1 cellular context compared by ENCODE assay signal in genomic region chr7:142485617-142486226, GRCh38.
TF ChIP-seq lines count a peak whose summit lies in the region.

No MANE protein-coding gene starts in this region.

TF ChIP-seq in H1, 55 proteins besides CTCF, POLR2A, EP300 and RAD21 (continued from another document):
- TF ChIP-seq CHD7 (IDR thresholded peaks at IDR 0.05; ENCODE audit: insufficient replicate concordance, low read length), result no peak
- no peak for TF ChIP-seq SP1 (IDR thresholded peaks at IDR 0.05; ENCODE audit: low read depth, low read length)
- TF ChIP-seq ASH2L (IDR thresholded peaks at IDR 0.05; ENCODE audit: low read length), result no peak
- TF ChIP-seq CTBP2 (IDR thresholded peaks at IDR 0.05; ENCODE audit: borderline replicate concordance, insufficient read depth, insufficient read length, low read length), result no peak
- TF ChIP-seq CBX8 (IDR thresholded peaks at IDR 0.05; ENCODE audit: borderline replicate concordance, low read depth, low read length), result no peak
- no peak for TF ChIP-seq RFX5 (IDR thresholded peaks at IDR 0.05; ENCODE audit: borderline replicate concordance, low read depth, low read length)
